ENCODE assay signal across 8 cellular contexts in genomic region chr6:149942461-149942829, GRCh38. TPM values are rescaled to one million over a fixed set of nuclear protein-coding genes. Genes with fewer than 3 reads are reported as not detected.
DNase-seq lines count a peak whose midpoint lies in the region; ATAC-seq, FAIRE-seq and TF ChIP-seq lines count a peak whose summit lies in the region.

No MANE protein-coding gene starts in this region.

- CTCF ChIA-PET in AG04450 (lab: Charles Lee): no interaction called here

- POLR2A ChIA-PET in AG04450 (lab: Yijun Ruan, JAX): no interaction called here

- H3K9me3 ChIP-seq in AG04450 (ENCODE audit: control insufficient read depth, insufficient read depth, low read length) (no peaks in the 10 kb centered on the region; the same call in 1 of the 2 replicates), mesodermal cell (ENCODE audit: control insufficient read depth, low read length) (no peaks in the 10 kb centered on the region)

- WGBS in mesodermal cell (ENCODE audit: insufficient coverage in 2 of 2), 2 experiments: 0 to 11% methylated on average over 9 to 12 of the region's 13 CpGs

- H3K27me3 ChIP-seq in AG04450 (ENCODE audit: control insufficient read depth, insufficient read depth, low read length): peaks cover 24% of the 10 kb centered on the region
- no peaks in the 10 kb centered on the region for H3K27me3 ChIP-seq in bronchial epithelial cell (ENCODE audit: control insufficient read depth, insufficient read depth, low read length)

- peak overlapping the region; percentile 75 to 95 (median 88) for H3K4me3 Mint-ChIP-seq in IgD-negative memory B cell

- no peaks in the 10 kb centered on the region for H3K36me3 Mint-ChIP-seq in IgD-negative memory B cell

- H3K27me3 Mint-ChIP-seq in IgD-negative memory B cell: peaks cover 45% of the 10 kb centered on the region

- H3K4me1 Mint-ChIP-seq in IgD-negative memory B cell: peaks cover 12 to 27% (median 18%) of the 10 kb centered on the region in 3 donors

- no peak overlapping the region for H3K27ac ChIP-seq in AG04450 (ENCODE audit: low read depth, low read length)
- H3K27ac ChIP-seq in mesodermal cell (ENCODE audit: low read depth, low read length, severe bottlenecking): no peak overlapping the region

- TF ChIP-seq CTCF in AG04450 (IDR thresholded peaks at IDR 0.05; ENCODE audit: low read depth, low read length): no peak
- TF ChIP-seq CTCF in bronchial epithelial cell (IDR thresholded peaks at IDR 0.05; ENCODE audit: insufficient read depth, low read length, severe bottlenecking): no peak

- DNase-seq in AG04450 (ENCODE audit: low read depth, low spot score): no peak
- no peak for DNase-seq in bronchial epithelial cell (ENCODE audit: low read depth)
- DNase-seq in stimulated activated CD4-positive, alpha-beta T cell treated with anti-CD3 and anti-CD28 coated beads, Interleukin-4, amount 100 ng/mL, for 1 hour: no peak
- DNase-seq in cortex of kidney (lab: John Stamatoyannopoulos, UW): no peak
- no peak for DNase-seq in G401 (ENCODE audit: low spot score)

- no peak for ATAC-seq in esophagus mucosa

- H3K36me3 ChIP-seq in bronchial epithelial cell (ENCODE audit: control insufficient read depth, insufficient read depth, low read length) (no peaks in the 10 kb centered on the region), mesodermal cell (ENCODE audit: control insufficient read depth, insufficient read depth, low read length) (no peaks in the 10 kb centered on the region)

- peak overlapping the region; percentile 38 to 53 (median 42) for H3K27ac Mint-ChIP-seq in IgD-negative memory B cell

- in situ Hi-C loops in G401 (cut with HindIII; ENCODE audit: low sequenced_read_pairs): no loop called here

- H3K4me3 ChIP-seq in AG04450 (ENCODE audit: low read depth, low read length): peak overlapping the region; percentile 75
- H3K4me3 ChIP-seq in bronchial epithelial cell (ENCODE audit: low read depth, low read length): peak overlapping the region; percentile 77
- peak overlapping the region; percentile 57 for H3K4me3 ChIP-seq in mesodermal cell (ENCODE audit: extremely low read depth, insufficient read depth, low read length, poor library complexity, severe bottlenecking)

- FAIRE-seq in bronchial epithelial cell (lab: Jason Lieb, UNC): no peak

- no peaks in the 10 kb centered on the region for H3K9me3 Mint-ChIP-seq in IgD-negative memory B cell

- H3K4me1 ChIP-seq in mesodermal cell (ENCODE audit: control insufficient read depth, insufficient read depth, low read length, poor library complexity, severe bottlenecking): peaks cover 3% of the 10 kb centered on the region

RNA-seq across cellular contexts. Expression of gene ULBP2, which starts 0.6 kb away (rescaled TPM):
- polyA plus RNA-seq in AG04450 (2011; rRNA removed) (6.3 and 7.9 TPM in 2 replicates), IgD-negative memory B cell (0.33 TPM)
- polyA minus RNA-seq in AG04450 (2011; rRNA and poly(A)+ RNA removed): 3.9 and 5.1 TPM in 2 replicates
- total RNA-seq in bronchial epithelial cell (2.4 and 12.2 TPM in 2 replicates), esophagus mucosa (5.2 TPM)
- 3.3 TPM for polyA plus RNA-seq in mesodermal cell (2013, experiment 1 of 2)
- polyA plus RNA-seq in mesodermal cell (2013, experiment 2 of 2): 2.2 TPM
- total RNA-seq in G401 (2014; rRNA removed; shearing (Covaris generic)): 1.9 TPM in 1 of 2 replicates, not detected in the other

RNA-seq across cellular contexts. Expression of gene RAET1G, which starts 19.5 kb away (rescaled TPM):
- 3.0 TPM in 2 replicates for polyA plus RNA-seq in AG04450 (2011; rRNA removed)
- 1.0 and 1.8 TPM in 2 replicates for polyA minus RNA-seq in AG04450 (2011; rRNA and poly(A)+ RNA removed)
- not detected for polyA plus RNA-seq in IgD-negative memory B cell
- 26.6 and 45.0 TPM in 2 replicates for total RNA-seq in bronchial epithelial cell
- polyA plus RNA-seq in mesodermal cell (2013, experiment 1 of 2): 0.44 TPM
- 0.51 TPM for polyA plus RNA-seq in mesodermal cell (2013, experiment 2 of 2)
- 24.7 TPM for total RNA-seq in esophagus mucosa
- total RNA-seq in G401 (2014; rRNA removed; shearing (Covaris generic)): not detected in 2 replicates

RNA-seq across cellular contexts. Expression of gene ULBP1, which starts 21.3 kb away (rescaled TPM):
- polyA plus RNA-seq in AG04450 (2011; rRNA removed) (2.6 and 2.8 TPM in 2 replicates), IgD-negative memory B cell (not detected)
- 0.60 and 1.0 TPM in 2 replicates for polyA minus RNA-seq in AG04450 (2011; rRNA and poly(A)+ RNA removed)
- total RNA-seq in bronchial epithelial cell (1.1 and 4.1 TPM in 2 replicates), esophagus mucosa (1.2 TPM)
- polyA plus RNA-seq in mesodermal cell (2013, experiment 1 of 2): 3.6 TPM
- polyA plus RNA-seq in mesodermal cell (2013, experiment 2 of 2): 3.4 TPM
- not detected in 2 replicates for total RNA-seq in G401 (2014; rRNA removed; shearing (Covaris generic))

RNA-seq across cellular contexts. Expression of gene RAET1E, which starts 44.5 kb away (rescaled TPM):
- polyA plus RNA-seq in AG04450 (2011; rRNA removed) (not detected in 2 replicates), IgD-negative memory B cell (not detected)
- polyA minus RNA-seq in AG04450 (2011; rRNA and poly(A)+ RNA removed): 0.23 TPM in 1 of 2 replicates, not detected in the other
- total RNA-seq in bronchial epithelial cell (19.0 and 35.1 TPM in 2 replicates), esophagus mucosa (101 TPM)
- polyA plus RNA-seq in mesodermal cell (2013, experiment 1 of 2): not detected
- not detected for polyA plus RNA-seq in mesodermal cell (2013, experiment 2 of 2)
- total RNA-seq in G401 (2014; rRNA removed; shearing (Covaris generic)): not detected in 2 replicates

Comparison
In these comparisons a context has a peak if more than half of its experiments do, and no peak if none do; other contexts are left out.
1. RNA of gene RAET1G, which starts 19.5 kb away (total RNA-seq): 26.6 to 45.0 TPM in bronchial epithelial cell and 24.7 TPM in esophagus mucosa (single experiment); not detected in G401; every median in the first group is over 10 times any median in the second.
2. Peak in every context shown above with its lines, with median percentiles within 50 percentile points of each other: H3K4me3 ChIP-seq.